11 cellular contexts compared by ENCODE assay signal in the genomic region with DNA sequence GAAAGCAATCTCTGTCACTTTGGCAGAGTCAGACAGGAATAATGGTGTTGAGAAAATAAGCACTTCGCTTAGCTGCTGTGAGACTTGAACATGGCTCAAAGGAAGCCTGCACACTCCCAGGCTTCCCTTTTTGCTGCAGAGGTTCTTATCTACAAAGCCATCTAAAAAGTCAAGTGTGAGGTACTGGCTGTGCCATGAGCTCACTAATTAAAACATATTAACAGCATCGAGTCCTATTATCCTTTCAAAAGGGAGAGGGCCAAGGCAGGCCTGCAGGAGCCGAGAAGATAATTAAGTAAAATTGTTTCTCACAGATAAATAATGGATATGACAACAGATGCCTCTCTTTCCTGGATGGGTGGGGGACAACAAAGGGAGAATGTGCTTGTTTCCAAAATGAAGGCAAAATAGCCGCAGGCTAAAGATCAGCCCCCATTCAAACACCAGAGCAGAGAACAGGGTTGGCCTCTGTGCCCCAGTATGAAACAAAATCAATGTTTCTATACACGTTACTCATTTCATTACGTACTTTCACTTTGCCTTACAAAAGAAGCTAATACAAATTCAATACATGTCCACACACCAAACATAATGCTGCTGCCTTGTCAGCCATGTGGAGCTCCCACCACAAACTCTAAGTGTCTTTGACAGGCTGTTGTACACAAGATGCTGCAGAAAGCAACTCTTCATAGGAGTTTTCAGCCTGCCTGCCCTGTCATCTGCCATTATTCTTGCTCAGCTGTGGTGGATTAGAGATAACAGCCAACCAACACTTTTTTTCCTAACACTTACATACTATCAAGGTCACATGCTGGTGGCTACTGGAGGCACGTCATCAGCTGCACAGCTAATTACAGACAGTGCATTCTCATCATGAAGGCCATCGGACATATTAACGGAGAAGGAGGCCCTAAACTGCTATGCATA. TPM values are rescaled to one million over a fixed set of nuclear protein-coding genes. Genes with fewer than 3 reads are reported as not detected.
A peak's percentile ranks its signal among the peaks of the same experiment; 100 is the strongest.
DNase-seq lines count a peak whose midpoint lies in the region; ATAC-seq and TF ChIP-seq lines count a peak whose summit lies in the region.
"Had no signal": no experiment of that assay in that cellular context is flagged by ENCODE, and none has a peak within 500 bp of the region (broad histone marks: within the 10 kb centered on the region; RNA-seq: fewer than 3 reads in every experiment).

No MANE protein-coding gene starts in this region.

- POLR2A ChIA-PET in activated CD4-positive, alpha-beta memory T cell treated with anti-CD3 and anti-CD28 coated beads, Interleukin-2, amount 10 ng/mL, durations not matched to agents 7 days and 5 days (lab: Charles Lee): no interaction called here

- H3K27ac Mint-ChIP-seq in activated T-cell treated with anti-CD3 and anti-CD28 coated beads, Interleukin-2, amount 50 U/mL, for 24 hours: no peak overlapping the region
- H3K27ac Mint-ChIP-seq in stimulated activated effector memory CD8-positive, alpha-beta T cell treated with anti-CD3 and anti-CD28 coated beads, Interleukin-12 subunit alpha, Interleukin-12 subunit beta, amount 100 ng/mL, for 72 hours: no peak overlapping the region
- no peak overlapping the region for H3K27ac Mint-ChIP-seq in activated CD4-positive, alpha-beta memory T cell treated with anti-CD3 and anti-CD28 coated beads, Interleukin-2, amount 10 ng/mL, durations not matched to agents 7 days and 5 days

- CTCF ChIA-PET in activated CD4-positive, alpha-beta memory T cell treated with anti-CD3 and anti-CD28 coated beads, Interleukin-2, amount 10 ng/mL, durations not matched to agents 7 days and 5 days (lab: Charles Lee): interaction anchor here (0.9 kb wide), 1 partner anchor 232 kb away, joined by 3 read pairs; no protein-coding TSS in a partner anchor

- TF ChIP-seq POLR2A in erythroblast (IDR thresholded peaks at IDR 0.05; ENCODE audit: low read length): peak; percentile 42

- no peak overlapping the region for H3K27ac ChIP-seq in foreskin keratinocyte

- peaks cover 5% of the 10 kb centered on the region for H3K27me3 Mint-ChIP-seq in activated T-cell treated with anti-CD3 and anti-CD28 coated beads, Interleukin-2, amount 50 U/mL, for 24 hours
- peaks cover 1% of the 10 kb centered on the region for H3K27me3 Mint-ChIP-seq in activated CD4-positive, alpha-beta memory T cell treated with anti-CD3 and anti-CD28 coated beads, Interleukin-2, amount 10 ng/mL, durations not matched to agents 7 days and 5 days

- H3K27me3 ChIP-seq in foreskin keratinocyte: no peaks in the 10 kb centered on the region

- no peaks in the 10 kb centered on the region for H3K36me3 Mint-ChIP-seq in activated T-cell treated with anti-CD3 and anti-CD28 coated beads, Interleukin-2, amount 50 U/mL, for 24 hours (ENCODE audit: low read depth)
- H3K36me3 Mint-ChIP-seq in stimulated activated effector memory CD8-positive, alpha-beta T cell treated with anti-CD3 and anti-CD28 coated beads, Interleukin-12 subunit alpha, Interleukin-12 subunit beta, amount 100 ng/mL, for 72 hours: no peaks in the 10 kb centered on the region
- H3K36me3 Mint-ChIP-seq in activated CD4-positive, alpha-beta memory T cell treated with anti-CD3 and anti-CD28 coated beads, Interleukin-2, amount 10 ng/mL, durations not matched to agents 7 days and 5 days (ENCODE audit: low read depth): no peaks in the 10 kb centered on the region

- TF ChIP-seq CTCF in foreskin keratinocyte (conservative IDR thresholded peaks at IDR 0.05): no peak

- ATAC-seq in stimulated activated effector memory CD8-positive, alpha-beta T cell treated with anti-CD3 and anti-CD28 coated beads, Interleukin-12 subunit alpha, Interleukin-12 subunit beta, amount 100 ng/mL, for 72 hours: peak; percentile 51
- ATAC-seq in foreskin keratinocyte: no peak

- peaks cover 14% of the 10 kb centered on the region for H3K4me1 Mint-ChIP-seq in activated T-cell treated with anti-CD3 and anti-CD28 coated beads, Interleukin-2, amount 50 U/mL, for 24 hours (ENCODE audit: low read depth)
- peaks cover 17% of the 10 kb centered on the region for H3K4me1 Mint-ChIP-seq in stimulated activated effector memory CD8-positive, alpha-beta T cell treated with anti-CD3 and anti-CD28 coated beads, Interleukin-12 subunit alpha, Interleukin-12 subunit beta, amount 100 ng/mL, for 72 hours
- H3K4me1 Mint-ChIP-seq in activated CD4-positive, alpha-beta memory T cell treated with anti-CD3 and anti-CD28 coated beads, Interleukin-2, amount 10 ng/mL, durations not matched to agents 7 days and 5 days: no peaks in the 10 kb centered on the region

- no peaks in the 10 kb centered on the region for H3K4me1 ChIP-seq in foreskin keratinocyte

- H3K4me3 Mint-ChIP-seq in activated T-cell treated with anti-CD3 and anti-CD28 coated beads, Interleukin-2, amount 50 U/mL, for 24 hours: peak overlapping the region; percentile 12
- no peak overlapping the region for H3K4me3 Mint-ChIP-seq in stimulated activated effector memory CD8-positive, alpha-beta T cell treated with anti-CD3 and anti-CD28 coated beads, Interleukin-12 subunit alpha, Interleukin-12 subunit beta, amount 100 ng/mL, for 72 hours
- no peak overlapping the region for H3K4me3 Mint-ChIP-seq in activated CD4-positive, alpha-beta memory T cell treated with anti-CD3 and anti-CD28 coated beads, Interleukin-2, amount 10 ng/mL, durations not matched to agents 7 days and 5 days

- no peaks in the 10 kb centered on the region for H3K9me3 Mint-ChIP-seq in activated T-cell treated with anti-CD3 and anti-CD28 coated beads, Interleukin-2, amount 50 U/mL, for 24 hours
- no peaks in the 10 kb centered on the region for H3K9me3 Mint-ChIP-seq in stimulated activated effector memory CD8-positive, alpha-beta T cell treated with anti-CD3 and anti-CD28 coated beads, Interleukin-12 subunit alpha, Interleukin-12 subunit beta, amount 100 ng/mL, for 72 hours
- no peaks in the 10 kb centered on the region for H3K9me3 Mint-ChIP-seq in activated CD4-positive, alpha-beta memory T cell treated with anti-CD3 and anti-CD28 coated beads, Interleukin-2, amount 10 ng/mL, durations not matched to agents 7 days and 5 days

- no peak for DNase-seq in activated T-cell treated with anti-CD3 and anti-CD28 coated beads, Interleukin-2, amount 50 U/mL, for 24 hours
- DNase-seq in activated T-cell treated with anti-CD3 and anti-CD28 coated beads, Interleukin-2, amount 50 U/mL, for 1 hour: no peak
- peak; percentile 80 for DNase-seq in NCI-H748 treated with DMSO at 0.1 percent for 48 hours (lab: John Stamatoyannopoulos, UW)
- DNase-seq in erythroblast (lab: John Stamatoyannopoulos, UW): peak; percentile 40 to 66
- no peak for DNase-seq in stimulated activated effector memory CD8-positive, alpha-beta T cell treated with anti-CD3 and anti-CD28 coated beads, Interleukin-12 subunit alpha, Interleukin-12 subunit beta, amount 100 ng/mL, for 72 hours (ENCODE audit: low spot score in 2 of 2)
- DNase-seq in foreskin keratinocyte: no peak
- DNase-seq in activated CD4-positive, alpha-beta memory T cell treated with anti-CD3 and anti-CD28 coated beads, Interleukin-2, amount 10 ng/mL, durations not matched to agents 7 days and 5 days: no peak
- DNase-seq in activated gamma-delta T cell (lab: John Stamatoyannopoulos, UW): no peak
- DNase-seq: ACHN; NCI-H446 treated with DMSO at 0.1 percent for 48 hours; stimulated activated naive CD4-positive, alpha-beta T cell had no signal

RNA-seq across cellular contexts. Expression of a gene that starts 55.3 kb away (rescaled TPM):
- total RNA-seq in foreskin keratinocyte: 2.8 and 3.7 TPM in 2 replicates
- polyA plus RNA-seq in foreskin keratinocyte: 0.73 and 1.3 TPM in 2 replicates
- total RNA-seq in activated CD4-positive, alpha-beta memory T cell treated with anti-CD3 and anti-CD28 coated beads, Interleukin-2, amount 10 ng/mL, durations not matched to agents 7 days and 5 days: 1 to 10 TPM; 2.5 to 3.9 TPM

Comparison
In these comparisons a context has a peak if more than half of its experiments do, and no peak if none do; other contexts are left out.
1. DNase-seq: peak in NCI-H748 treated with DMSO at 0.1 percent for 48 hours (single experiment) and erythroblast (2 of 2); none in activated T-cell treated with anti-CD3 and anti-CD28 coated beads, Interleukin-2, amount 50 U/mL, for 24 hours (single experiment), activated T-cell treated with anti-CD3 and anti-CD28 coated beads, Interleukin-2, amount 50 U/mL, for 1 hour (single experiment), stimulated activated effector memory CD8-positive, alpha-beta T cell treated with anti-CD3 and anti-CD28 coated beads, Interleukin-12 subunit alpha, Interleukin-12 subunit beta, amount 100 ng/mL, for 72 hours (0 of 2), foreskin keratinocyte (0 of 2), activated CD4-positive, alpha-beta memory T cell treated with anti-CD3 and anti-CD28 coated beads, Interleukin-2, amount 10 ng/mL, durations not matched to agents 7 days and 5 days (single experiment) and activated gamma-delta T cell (single experiment).